In the genomic region with DNA sequence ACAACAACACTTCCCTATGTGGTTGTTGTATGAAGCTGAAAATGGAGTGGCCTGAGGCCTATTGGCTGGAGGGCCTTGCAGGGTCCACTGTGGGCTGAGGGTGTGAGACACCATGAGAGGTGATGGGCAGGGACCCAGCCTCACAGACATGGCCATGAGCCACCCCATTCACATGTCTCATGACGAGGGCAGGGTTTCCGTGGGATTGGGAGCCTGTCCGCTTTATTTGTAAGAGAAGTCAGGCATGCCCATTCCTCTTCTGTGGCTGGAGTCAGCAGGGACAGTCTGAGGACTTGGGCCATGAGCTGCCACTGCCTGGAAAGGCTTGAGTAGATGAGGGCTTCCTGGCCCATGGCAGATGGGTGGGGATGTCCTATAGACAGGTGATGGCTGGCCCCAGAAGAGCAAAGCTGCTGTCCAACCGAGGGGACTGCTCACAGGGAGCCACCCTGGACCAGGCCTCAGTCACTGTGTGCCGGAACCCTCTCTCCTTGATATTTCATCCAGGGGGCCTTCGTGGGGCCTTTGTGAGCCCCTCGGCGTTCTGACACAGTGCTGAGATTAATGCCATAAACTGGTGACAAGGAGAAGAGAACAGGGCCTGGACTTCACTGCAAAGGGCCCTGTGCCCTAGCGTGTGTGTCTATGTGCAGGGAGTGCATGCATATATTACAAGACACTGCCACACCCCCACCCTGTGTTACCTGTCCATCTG, we compare ENCODE assay signal across 25 cellular contexts.
"Had no signal": no experiment of that assay in that cellular context is flagged by ENCODE, and none has a peak within 500 bp of the region (broad histone marks: within the 10 kb centered on the region; RNA-seq: fewer than 3 reads in every experiment).

No MANE protein-coding gene starts in this region.

- H3K4me1 ChIP-seq: ascending aorta, Peyer's patch, SJSA1 had no signal

- ATAC-seq: activated CD8-positive, alpha-beta T cell treated with anti-CD3 and anti-CD28 coated beads, Interleukin-2, amount 10 ng/mL, durations not matched to agents 7 days and 5 days; PC-3 had no signal

- H3K4me2 ChIP-seq: SK-N-SH had no signal

- H3K27ac ChIP-seq: ascending aorta, cardiac muscle cell, Peyer's patch, SJSA1 had no signal

- H3K9me3 ChIP-seq: ascending aorta, Peyer's patch, SJSA1, SK-N-SH had no signal

- H3K36me3 ChIP-seq: ascending aorta, cardiac muscle cell, Peyer's patch, SJSA1 had no signal

- H3K9ac ChIP-seq: SK-N-SH had no signal

- H3K27me3 ChIP-seq: ascending aorta, cardiac muscle cell, Peyer's patch, SJSA1 had no signal

- DNase-seq: activated CD4-positive, alpha-beta T cell treated with anti-CD3 and anti-CD28 coated beads, Interleukin-2, amount 10 ng/mL, durations not matched to agents 7 days and 5 days; activated CD4-positive, alpha-beta T cell treated with anti-CD3 and anti-CD28 coated beads, Interleukin-2, amount 50 U/mL, for 48 hours; activated CD8-positive, alpha-beta T cell treated with anti-CD3 and anti-CD28 coated beads, Interleukin-2, amount 10 ng/mL, durations not matched to agents 7 days and 5 days; activated gamma-delta T cell; activated naive CD4-positive, alpha-beta T cell treated with Interleukin-2 at 50 U/mL for 16 hours; activated naive CD8-positive, alpha-beta T cell treated with anti-CD3 and anti-CD28 coated beads, Interleukin-2, amount 10 ng/mL, durations not matched to agents 7 days and 5 days; activated T-cell treated with anti-CD3 and anti-CD28 coated beads, Interleukin-2, amount 50 U/mL, for 48 hours; amygdala; Karpas-422; KBM-7; NCI-H1048; NCI-H1105 treated with DMSO at 0.1 percent for 48 hours; NCI-H1436; NCI-H1694; NCI-H1930; NCI-H2081 treated with DMSO at 0.1 percent for 48 hours; NCI-H226; PC-3; RPMI8226; SHP77 treated with DMSO at 0.1 percent for 48 hours; SK-N-SH had no signal

- H3K4me3 ChIP-seq: ascending aorta, cardiac muscle cell, Peyer's patch, SJSA1 had no signal
